In genomic region chr11:131914299-131914902, GRCh38 we compare ENCODE assay signal across 13 cellular contexts.
DNase-seq lines count a peak whose midpoint lies in the region; ATAC-seq and TF ChIP-seq lines count a peak whose summit lies in the region.
"Had no signal": no experiment of that assay in that cellular context is flagged by ENCODE, and none has a peak within 500 bp of the region (broad histone marks: within the 10 kb centered on the region; RNA-seq: fewer than 3 reads in every experiment).

No MANE protein-coding gene starts in this region.

- H3K27me3 ChIP-seq in psoas muscle (ENCODE audit: insufficient read depth in 3 of 3, low read length in 2 of 3): peaks cover 5 to 36% (median 8%) of the 10 kb centered on the region in 3 donors

- peaks cover 44% of the 10 kb centered on the region for H3K27me3 Mint-ChIP-seq in nephron (ENCODE audit: low read depth)

- DNase-seq in ELR (ENCODE audit: low read depth): peak; percentile 53
- peak; percentile 52 for DNase-seq in HT1080 (ENCODE audit: low read depth)
- DNase-seq in choroid plexus epithelial cell (ENCODE audit: low read depth): peak; percentile 66
- no peak for DNase-seq in psoas muscle
- DNase-seq in foreskin melanocyte: no peak
- DNase-seq in stimulated activated CD4-positive, alpha-beta T cell treated with anti-CD3 and anti-CD28 coated beads, Interleukin-2, amount 100 ng/mL, for 24 hours: no peak
- no peak for DNase-seq in T1000 (lab: John Stamatoyannopoulos, UW)
- DNase-seq: esophagus squamous epithelium, Karpas-422, RPMI8226 had no signal

- TF ChIP-seq CTCF in choroid plexus epithelial cell (conservative IDR thresholded peaks at IDR 0.05; ENCODE audit: low read depth, low read length) (peak; percentile 63), nephron (IDR thresholded peaks at IDR 0.05; ENCODE audit: unreplicated experiment in 3 of 3) (peak in 2 of 3 experiments; percentile 41 to 45), psoas muscle (IDR thresholded peaks at IDR 0.05) (no peak)

- no peaks in the 10 kb centered on the region for H3K9me3 Mint-ChIP-seq in nephron
- H3K9me3 Mint-ChIP-seq: activated naive CD4-positive, alpha-beta T cell treated with anti-CD3 and anti-CD28 coated beads, Interleukin-2, amount 50 U/mL, for 24 hours had no signal

- no peak overlapping the region for H3K4me3 ChIP-seq in choroid plexus epithelial cell (ENCODE audit: low read depth, low read length)
- no peak overlapping the region for H3K4me3 ChIP-seq in psoas muscle
- H3K4me3 ChIP-seq: esophagus squamous epithelium had no signal

- H3K27ac ChIP-seq in psoas muscle: no peak overlapping the region
- H3K27ac ChIP-seq: esophagus squamous epithelium had no signal

- H3K4me3 Mint-ChIP-seq in nephron: peak overlapping the region; percentile 56 to 76 (median 75)
- H3K4me3 Mint-ChIP-seq: activated naive CD4-positive, alpha-beta T cell treated with anti-CD3 and anti-CD28 coated beads, Interleukin-2, amount 50 U/mL, for 24 hours; stimulated activated naive CD8-positive, alpha-beta T cell treated with anti-CD3 and anti-CD28 coated beads, Interleukin-15, Interleukin-2, amounts not matched to agents 100 ng/mL and 50 ng/mL, for 24 hours had no signal

- peaks cover 29% of the 10 kb centered on the region for H3K4me1 Mint-ChIP-seq in nephron
- H3K4me1 Mint-ChIP-seq: activated naive CD4-positive, alpha-beta T cell treated with anti-CD3 and anti-CD28 coated beads, Interleukin-2, amount 50 U/mL, for 24 hours had no signal

- WGBS in psoas muscle, 3 donors: 48 to 71% (median 61%) methylated on average over 4 of the region's 4 CpGs

- intact Hi-C loops in psoas muscle (cut with DNase I): no loop called here

- no peaks in the 10 kb centered on the region for H3K9me3 ChIP-seq in psoas muscle
- H3K9me3 ChIP-seq: esophagus squamous epithelium had no signal

- H3K36me3 ChIP-seq in psoas muscle (ENCODE audit: insufficient read depth in 1 of 2, low read depth in 1 of 2): no peaks in the 10 kb centered on the region
- H3K36me3 ChIP-seq: esophagus squamous epithelium had no signal

- peak overlapping the region in 1 of 3 experiments; percentile 38 for H3K27ac Mint-ChIP-seq in nephron
- H3K27ac Mint-ChIP-seq: activated naive CD4-positive, alpha-beta T cell treated with anti-CD3 and anti-CD28 coated beads, Interleukin-2, amount 50 U/mL, for 24 hours; stimulated activated naive CD8-positive, alpha-beta T cell treated with anti-CD3 and anti-CD28 coated beads, Interleukin-15, Interleukin-2, amounts not matched to agents 100 ng/mL and 50 ng/mL, for 24 hours had no signal

- no peaks in the 10 kb centered on the region for H3K4me1 ChIP-seq in psoas muscle

- H3K36me3 Mint-ChIP-seq in nephron (ENCODE audit: low read depth): no peaks in the 10 kb centered on the region
- H3K36me3 Mint-ChIP-seq: activated naive CD4-positive, alpha-beta T cell treated with anti-CD3 and anti-CD28 coated beads, Interleukin-2, amount 50 U/mL, for 24 hours had no signal

- ATAC-seq in psoas muscle: no peak

Comparison
In these comparisons a context has a peak if more than half of its experiments do, and no peak if none do; other contexts are left out.
1. DNase-seq: peak in ELR (single experiment), HT1080 (single experiment) and choroid plexus epithelial cell (single experiment); none in psoas muscle (0 of 2), foreskin melanocyte (single experiment), stimulated activated CD4-positive, alpha-beta T cell treated with anti-CD3 and anti-CD28 coated beads, Interleukin-2, amount 100 ng/mL, for 24 hours (0 of 2) and T1000 (single experiment).